ENCODE assay signal across 1 cellular context in genomic region chr16:57648590-57649442, GRCh38.
TF ChIP-seq lines count a peak whose summit lies in the region.

No MANE protein-coding gene starts in this region.

TF ChIP-seq in H1, 55 proteins besides CTCF, POLR2A, EP300 and RAD21 (continued from another document):
- peak; percentile 75; the same call in 1 of the 2 replicates for TF ChIP-seq JUND (IDR thresholded peaks at IDR 0.05; ENCODE audit: low read length)
- no peak for TF ChIP-seq ZNF274 (IDR thresholded peaks at IDR 0.05; ENCODE audit: borderline replicate concordance, extremely low read depth, low read length)
- no peak for TF ChIP-seq CHD1 (IDR thresholded peaks at IDR 0.05; ENCODE audit: low read depth, low read length)
- 0 out of 2 replicates have a peak, but pooled peaks have one; percentile 26 for TF ChIP-seq TEAD4 (IDR thresholded peaks at IDR 0.05; ENCODE audit: low read depth, low read length)
- TF ChIP-seq RFX5 (IDR thresholded peaks at IDR 0.05; ENCODE audit: borderline replicate concordance, low read depth, low read length): no peak
- TF ChIP-seq ATF3 (IDR thresholded peaks at IDR 0.05; ENCODE audit: insufficient read depth, low read depth, low read length): peak; percentile 81
- peak; percentile 94 for TF ChIP-seq KDM1A (IDR thresholded peaks at IDR 0.05; ENCODE audit: borderline replicate concordance, low read length)
- TF ChIP-seq SP2 (IDR thresholded peaks at IDR 0.05; ENCODE audit: low read length): no peak
- TF ChIP-seq CREB1 (IDR thresholded peaks at IDR 0.05): peak; percentile 54
- TF ChIP-seq E2F6 (IDR thresholded peaks at IDR 0.05): no peak
- TF ChIP-seq RXRA (IDR thresholded peaks at IDR 0.05; ENCODE audit: insufficient read depth, low read depth, low read length): no peak
- no peak for TF ChIP-seq KDM5A (IDR thresholded peaks at IDR 0.05; ENCODE audit: low read length)
- no peak; the same call in 1 of the 2 replicates for TF ChIP-seq MAX (IDR thresholded peaks at IDR 0.05)
- no peak for TF ChIP-seq EZH2 (IDR thresholded peaks at IDR 0.05; ENCODE audit: low read depth, low read length, severe bottlenecking)
- no peak for TF ChIP-seq SAP30 (IDR thresholded peaks at IDR 0.05; ENCODE audit: insufficient read depth, insufficient replicate concordance, low read length)
- TF ChIP-seq GABPA (IDR thresholded peaks at IDR 0.05; ENCODE audit: borderline replicate concordance, insufficient read depth, low read length): peak; percentile 45; the same call in 1 of the 2 replicates
- 0 out of 4 replicates have a peak, but pooled peaks of 1 of the 2 experiments have one; percentile 69 for TF ChIP-seq HDAC2 (IDR thresholded peaks at IDR 0.05; ENCODE audit: borderline replicate concordance in 1 of 2, low read depth in 2 of 2, low read length in 2 of 2)
- no peak for TF ChIP-seq BRCA1 (IDR thresholded peaks at IDR 0.05; ENCODE audit: low read depth, low read length)
- no peak for TF ChIP-seq CBX5 (IDR thresholded peaks at IDR 0.05; ENCODE audit: low read depth, low read length)
